ENCODE assay signal across 17 cellular contexts in genomic region chr12:86137936-86138335, GRCh38.
DNase-seq lines count a peak whose midpoint lies in the region; ATAC-seq, FAIRE-seq and TF ChIP-seq lines count a peak whose summit lies in the region.
"Had no signal": no experiment of that assay in that cellular context is flagged by ENCODE, and none has a peak within 500 bp of the region (broad histone marks: within the 10 kb centered on the region; RNA-seq: fewer than 3 reads in every experiment).

No MANE protein-coding gene starts in this region.

- intact Hi-C loops in transverse colon (cut with DNase I; ENCODE audit: low total_unique reads): no loop called here

- peak; percentile 81 for DNase-seq in Caki2 (ENCODE audit: low read depth)
- DNase-seq in RCC 7860 (ENCODE audit: low spot score): peak; percentile 91
- peak; percentile 58 for DNase-seq in dermis blood vessel endothelial cell
- DNase-seq in myocyte (ENCODE audit: low read depth): peak; percentile 21
- no peak for DNase-seq in transverse colon
- DNase-seq in NCI-H1436 (lab: John Stamatoyannopoulos, UW): no peak
- DNase-seq in NCI-H1694 treated with DMSO at 0.1 percent for 48 hours (lab: John Stamatoyannopoulos, UW): no peak
- DNase-seq: AML-193; aorta; DMS79; GOT3; NCI-H1417 treated with DMSO at 0.1 percent for 48 hours; NCI-H526; ovary; stimulated activated CD4-positive, alpha-beta T cell treated with anti-CD3 and anti-CD28 coated beads, Interleukin-15, amount 100 ng/mL, for 24 hours had no signal

- H3K4me3 ChIP-seq in transverse colon: no peak overlapping the region
- H3K4me3 ChIP-seq: ovary, SJSA1 had no signal

- no peak overlapping the region for H3K27ac ChIP-seq in transverse colon
- H3K27ac ChIP-seq: ovary, SJSA1 had no signal

- in situ Hi-C loops in Caki2 (cut with HindIII; ENCODE audit: low pct_unique_long_range_greater_than_20kb, low sequenced_read_pairs): no loop called here
- in situ Hi-C loops in transverse colon (cut with MboI; ENCODE audit: low pct_ligation_motif_present in 1 of 4, low pct_unique_long_range_greater_than_20kb in 1 of 4, low sequenced_read_pairs in 3 of 4): no loop called here

- H3K9me3 ChIP-seq in transverse colon: no peaks in the 10 kb centered on the region
- H3K9me3 ChIP-seq: ovary, SJSA1 had no signal

- peak; percentile 90 for FAIRE-seq in RCC 7860 (lab: Jason Lieb, UNC)

- 35 to 47% methylated on average over 2 of the region's 2 CpGs for WGBS in transverse colon (ENCODE audit: low coverage in 1 of 2), 2 donors

- no peak for TF ChIP-seq EP300 in transverse colon (IDR thresholded peaks at IDR 0.05; ENCODE audit: low read depth)

- TF ChIP-seq CTCF in transverse colon (IDR thresholded peaks at IDR 0.05): no peak

- H3K4me1 ChIP-seq in transverse colon: no peaks in the 10 kb centered on the region
- H3K4me1 ChIP-seq: SJSA1 had no signal

- H3K27me3 ChIP-seq in transverse colon: no peaks in the 10 kb centered on the region
- H3K27me3 ChIP-seq: ovary, SJSA1 had no signal

- no peaks in the 10 kb centered on the region for H3K36me3 ChIP-seq in transverse colon
- H3K36me3 ChIP-seq: ovary, SJSA1 had no signal

- TF ChIP-seq POLR2A in transverse colon (IDR thresholded peaks at IDR 0.05): no peak

- no peak for ATAC-seq in GM18907 (IDR thresholded peaks at IDR 0.05; ENCODE audit: unreplicated experiment)

Comparison
In these comparisons a context has a peak if more than half of its experiments do, and no peak if none do; other contexts are left out.
1. DNase-seq: peak in Caki2 (single experiment), RCC 7860 (single experiment), dermis blood vessel endothelial cell (single experiment) and myocyte (single experiment); none in transverse colon (single experiment), NCI-H1436 (single experiment) and NCI-H1694 treated with DMSO at 0.1 percent for 48 hours (single experiment).